8 cellular contexts compared by ENCODE assay signal in genomic region chr11:34050536-34050935, GRCh38. TPM values are rescaled to one million over a fixed set of nuclear protein-coding genes. Genes with fewer than 3 reads are reported as not detected.
A peak's percentile ranks its signal among the peaks of the same experiment; 100 is the strongest.
DNase-seq lines count a peak whose midpoint lies in the region; ATAC-seq lines count a peak whose summit lies in the region.

No MANE protein-coding gene starts in this region.

- no peaks in the 10 kb centered on the region for H3K9me3 Mint-ChIP-seq in naive B cell

- no peaks in the 10 kb centered on the region for H3K36me3 Mint-ChIP-seq in naive B cell

- DNase-seq in AG20443 (ENCODE audit: low spot score) (peak; percentile 72), caudate nucleus (lab: John Stamatoyannopoulos, UW) (no peak), naive B cell (no peak)
- no peak for DNase-seq in Jurkat, Clone E6-1 (ENCODE audit: low read depth, low spot score)
- no peak for DNase-seq in activated CD4-positive, alpha-beta T cell treated with anti-CD3 and anti-CD28 coated beads, Interleukin-2, amount 50 U/mL, for 1 hour

- no peak for ATAC-seq in naive B cell (ENCODE audit: low read depth in 2 of 2)
- ATAC-seq in GM19455 (IDR thresholded peaks at IDR 0.05; ENCODE audit: unreplicated experiment), result no peak
- no peak for ATAC-seq in HG03457 (IDR thresholded peaks at IDR 0.05; ENCODE audit: unreplicated experiment)
- ATAC-seq in esophagus mucosa, result no peak

- H3K27ac Mint-ChIP-seq in naive B cell, result peak overlapping the region; percentile 93 to 98 (median 98)

- peak overlapping the region; percentile 100 for H3K27ac ChIP-seq in caudate nucleus (ENCODE audit: low read depth, low read length)

- H3K4me1 Mint-ChIP-seq in naive B cell, result peaks cover 22 to 41% (median 22%) of the 10 kb centered on the region in 3 donors

- peak overlapping the region; percentile 94 for H3K4me3 ChIP-seq in Jurkat, Clone E6-1 (ENCODE audit: low read length)

- H3K4me3 Mint-ChIP-seq in naive B cell, result peak overlapping the region; percentile 73 to 99 (median 90)

- no peaks in the 10 kb centered on the region for H3K27me3 Mint-ChIP-seq in naive B cell

RNA-seq across cellular contexts. Expression of gene CAPRIN1, which starts 1.0 kb away (rescaled TPM):
- 266 TPM for polyA plus RNA-seq in Jurkat, Clone E6-1 (2012; ENCODE audit: insufficient read depth, insufficient read length)
- 10 to 100 TPM; 36.3 to 70.9 (median 50.7) TPM for polyA plus RNA-seq in naive B cell (ENCODE audit: low read depth in 6 of 6)
- 154 TPM for total RNA-seq in esophagus mucosa

RNA-seq across cellular contexts. Expression of gene NAT10, which starts 54.9 kb away (rescaled TPM):
- 87.6 TPM for polyA plus RNA-seq in Jurkat, Clone E6-1 (2012; ENCODE audit: insufficient read depth, insufficient read length)
- polyA plus RNA-seq in naive B cell (ENCODE audit: low read depth in 6 of 6), result 10 to 100 TPM; 12.1 to 43.8 (median 33.8) TPM
- total RNA-seq in esophagus mucosa, result 41.1 TPM
